ENCODE assay signal across 8 cellular contexts in genomic region chr17:2401426-2402221, GRCh38. TPM values are rescaled to one million over a fixed set of nuclear protein-coding genes. Genes with fewer than 3 reads are reported as not detected.
DNase-seq lines count a peak whose midpoint lies in the region; ATAC-seq and TF ChIP-seq lines count a peak whose summit lies in the region.

No MANE protein-coding gene starts in this region.

- BruUV-seq in Caco-2 (replicated peaks; lab: Mats Ljungman, UMichigan) = no TSS peak

- H3K27me3 ChIP-seq in Caco-2 (replicated peaks; ENCODE audit: control insufficient read depth, insufficient read depth, low read length) = no peaks in the 10 kb centered on the region
- H3K27me3 ChIP-seq in OCI-LY3 (ENCODE audit: low read depth, low read length) = no peaks in the 10 kb centered on the region

- H3K79me2 ChIP-seq in OCI-LY3 (ENCODE audit: low read length) = peaks cover 21% of the 10 kb centered on the region; the same call in 1 of the 2 replicates

- peak overlapping the region; percentile 93 for H3K27ac Mint-ChIP-seq in Caco-2 (ENCODE audit: unreplicated experiment)

- TF ChIP-seq CTCF in Caco-2 (IDR thresholded peaks at IDR 0.05; ENCODE audit: insufficient read depth in 1 of 2, low read depth in 1 of 2, low read length in 1 of 2, severe bottlenecking in 1 of 2, unreplicated experiment in 1 of 2) = no peak
- TF ChIP-seq CTCF in OCI-LY3 (IDR thresholded peaks at IDR 0.05; ENCODE audit: low read depth, low read length) = no peak

- POLR2A ChIA-PET in Caco-2 (lab: Charles Lee) = interaction anchor here (0.6 to 1.1 kb wide), 5 partner anchors 8 to 309 kb away, joined by 3 to 10 read pairs (median 5); partner anchors contain the start of genes SMG6 and SRR

- CTCF ChIA-PET in Caco-2 (lab: Charles Lee) = interaction anchor here (1.1 to 3.4 kb wide), 4 partner anchors 9 to 49 kb away, joined by 4 to 20 read pairs (median 7); no protein-coding TSS in a partner anchor

- peaks cover 27% of the 10 kb centered on the region for H3K4me1 Mint-ChIP-seq in Caco-2 (ENCODE audit: low read depth, unreplicated experiment)

- H3K36me3 ChIP-seq in Caco-2 (ENCODE audit: control insufficient read depth, insufficient read depth, low read length) = no peaks in the 10 kb centered on the region
- H3K36me3 ChIP-seq in OCI-LY3 (replicated peaks; ENCODE audit: low read depth, low read length) = no peaks in the 10 kb centered on the region

- H3K4me3 ChIP-seq in Caco-2 (ENCODE audit: low read depth, low read length) = peak overlapping the region; percentile 97
- H3K4me3 ChIP-seq in OCI-LY3 (ENCODE audit: low read length) = peak overlapping the region; percentile 97

- H3K9me3 Mint-ChIP-seq in Caco-2 (ENCODE audit: unreplicated experiment) = no peaks in the 10 kb centered on the region

- peaks cover 71% of the 10 kb centered on the region for H3K36me3 Mint-ChIP-seq in Caco-2 (ENCODE audit: insufficient read depth, unreplicated experiment)

- H4K20me1 ChIP-seq in OCI-LY3 (ENCODE audit: insufficient read depth, low read length) = peaks cover 18% of the 10 kb centered on the region; the same call in 1 of the 2 replicates

- intact Hi-C loops in Caco-2 (cut with micrococcal nuclease; ENCODE audit: unreplicated experiment) = loop anchor here (1.0 to 2.0 kb wide), 3 partner anchors 9 to 19 kb away; no protein-coding TSS in a partner anchor

- peak overlapping the region; percentile 74; the same call in 1 of the 2 replicates for H2AFZ ChIP-seq in OCI-LY3 (ENCODE audit: low read depth, low read length)

- H3K9ac ChIP-seq in OCI-LY3 (ENCODE audit: low read length) = peak overlapping the region; percentile 91

- peak; percentile 47 for ATAC-seq in GM21515 (IDR thresholded peaks at IDR 0.05; ENCODE audit: unreplicated experiment)

- no peaks in the 10 kb centered on the region for H3K27me3 Mint-ChIP-seq in Caco-2 (ENCODE audit: insufficient read depth, unreplicated experiment)

- peak overlapping the region; percentile 86 for H3K4me3 Mint-ChIP-seq in Caco-2 (ENCODE audit: unreplicated experiment)

- H3K4me2 ChIP-seq in OCI-LY3 (ENCODE audit: low read length) = peak overlapping the region; percentile 79

- H3K9me3 ChIP-seq in Caco-2 (no peaks in the 10 kb centered on the region), OCI-LY3 (ENCODE audit: insufficient read depth, low read length) (no peaks in the 10 kb centered on the region)

- DNase-seq in Caco-2 = peak; percentile 100
- DNase-seq in HuH-7.5 (ENCODE audit: low spot score) = peak; percentile 95
- DNase-seq in activated T-cell treated with anti-CD3 and anti-CD28 coated beads for 4 hours = peak; percentile 98
- peak; percentile 92 for DNase-seq in epidermal melanocyte (ENCODE audit: insufficient read length, low spot score)
- peak; percentile 99 for DNase-seq in midbrain (lab: John Stamatoyannopoulos, UW)
- peak; percentile 99 for DNase-seq in stimulated activated CD8-positive, alpha-beta memory T cell treated with anti-CD3 and anti-CD28 coated beads, Interleukin-15, amount 100 ng/mL, for 48 hours (ENCODE audit: low read depth in 2 of 2)

- H3K4me1 ChIP-seq in Caco-2 = peaks cover 24% of the 10 kb centered on the region
- H3K4me1 ChIP-seq in OCI-LY3 (ENCODE audit: low read length) = peaks cover 16% of the 10 kb centered on the region

- peak overlapping the region; percentile 90 for H3K27ac ChIP-seq in OCI-LY3 (ENCODE audit: low read length)

RNA-seq across cellular contexts. Expression of gene MNT, which starts 0.8 kb away (rescaled TPM):
- total RNA-seq in Caco-2 (2022) = 24.4 and 25.8 TPM in 2 replicates

Comparison
In these comparisons a context has a peak if more than half of its experiments do, and no peak if none do; other contexts are left out.
1. Peak in every context shown above with its lines: DNase-seq, ATAC-seq, H3K4me3 ChIP-seq and H3K27ac ChIP-seq.